Comparison of ENCODE assay signal across 17 cellular contexts in genomic region chr7:151345576-151345975, GRCh38. TPM values are rescaled to one million over a fixed set of nuclear protein-coding genes. Genes with fewer than 3 reads are reported as not detected.
DNase-seq lines count a peak whose midpoint lies in the region; ATAC-seq and TF ChIP-seq lines count a peak whose summit lies in the region.
"Had no signal": no experiment of that assay in that cellular context is flagged by ENCODE, and none has a peak within 500 bp of the region (broad histone marks: within the 10 kb centered on the region; RNA-seq: fewer than 3 reads in every experiment).

No MANE protein-coding gene starts in this region.

- no peak for ATAC-seq in naive thymus-derived CD4-positive, alpha-beta T cell
- ATAC-seq in HG03139 (IDR thresholded peaks at IDR 0.05; ENCODE audit: unreplicated experiment) = no peak
- ATAC-seq in GM21390 (IDR thresholded peaks at IDR 0.05; ENCODE audit: unreplicated experiment) = no peak
- ATAC-seq: activated CD4-positive, CD25-positive, alpha-beta regulatory T cell treated with anti-CD3 and anti-CD28 coated beads, Interleukin-2, amount 50 U/mL, for 24 hours had no signal

- peaks cover 35% of the 10 kb centered on the region for H3F3A ChIP-seq in DOHH2 (ENCODE audit: control insufficient read depth, insufficient read depth)

- no peak overlapping the region for H3K4me3 Mint-ChIP-seq in T-helper 1 cell treated with Interleukin-12 subunit alpha and Interleukin-12 subunit beta and Interleukin-4 antibody, amounts not matched to agents 30 μg/mL and 1 μg/mL, for 36 hours
- H3K4me3 Mint-ChIP-seq in activated T-helper 2 cell treated with anti-CD3 and anti-CD28 coated beads, Interferon-gamma antibody, Interleukin-2, Interleukin-4, amounts not matched to agents 10 μg/mL and 5 μg/mL and 100 μg/mL, durations not matched to agents 14 hours and 24 hours and 36 hours (ENCODE audit: low read depth) = no peak overlapping the region
- H3K4me3 Mint-ChIP-seq in naive thymus-derived CD4-positive, alpha-beta T cell = peak overlapping the region in 2 of 10 donors; percentile 56 to 72

- H3K4me1 Mint-ChIP-seq in T-helper 1 cell treated with Interleukin-12 subunit alpha and Interleukin-12 subunit beta and Interleukin-4 antibody, amounts not matched to agents 30 μg/mL and 1 μg/mL, for 36 hours (ENCODE audit: low read depth) = peaks cover 30% of the 10 kb centered on the region
- H3K4me1 Mint-ChIP-seq in activated T-helper 2 cell treated with anti-CD3 and anti-CD28 coated beads, Interferon-gamma antibody, Interleukin-2, Interleukin-4, amounts not matched to agents 10 μg/mL and 5 μg/mL and 100 μg/mL, durations not matched to agents 14 hours and 24 hours and 36 hours (ENCODE audit: low read depth) = peaks cover 35% of the 10 kb centered on the region
- H3K4me1 Mint-ChIP-seq in naive thymus-derived CD4-positive, alpha-beta T cell = peaks cover 12 to 61% (median 49%) of the 10 kb centered on the region in 7 donors

- CTCF ChIA-PET in naive thymus-derived CD4-positive, alpha-beta T cell (lab: Charles Lee) = interaction anchor here (1.0 kb wide), 1 partner anchor 7 kb away, joined by 3 read pairs; no protein-coding TSS in a partner anchor

- intact Hi-C loops in activated T-helper 2 cell treated with anti-CD3 and anti-CD28 coated beads, Interferon-gamma antibody, Interleukin-2, Interleukin-4, amounts not matched to agents 10 μg/mL and 5 μg/mL and 100 μg/mL, durations not matched to agents 14 hours and 24 hours and 36 hours (cut with micrococcal nuclease) = no loop called here
- intact Hi-C loops in naive thymus-derived CD4-positive, alpha-beta T cell (cut with micrococcal nuclease) = loop anchor here in 1 of 2 donors (5.0 to 10.0 kb wide), 3 partner anchors 321 to 1332 kb away; partner anchors contain the start of genes ABCB8, ATG9B and XRCC2

- H3K27ac Mint-ChIP-seq in T-helper 1 cell treated with Interleukin-12 subunit alpha and Interleukin-12 subunit beta and Interleukin-4 antibody, amounts not matched to agents 30 μg/mL and 1 μg/mL, for 36 hours = peak overlapping the region; percentile 32
- H3K27ac Mint-ChIP-seq in activated T-helper 2 cell treated with anti-CD3 and anti-CD28 coated beads, Interferon-gamma antibody, Interleukin-2, Interleukin-4, amounts not matched to agents 10 μg/mL and 5 μg/mL and 100 μg/mL, durations not matched to agents 14 hours and 24 hours and 36 hours = peak overlapping the region; percentile 23
- peak overlapping the region in 6 of 9 donors; percentile 9 to 57 (median 44) for H3K27ac Mint-ChIP-seq in naive thymus-derived CD4-positive, alpha-beta T cell

- H3K79me2 ChIP-seq in DOHH2 (ENCODE audit: control insufficient read depth, low read length) = peaks cover 44% of the 10 kb centered on the region

- H4K20me1 ChIP-seq in DOHH2 (ENCODE audit: control insufficient read depth, insufficient read depth, low read depth, low read length) = no peaks in the 10 kb centered on the region

- H3K27me3 Mint-ChIP-seq in T-helper 1 cell treated with Interleukin-12 subunit alpha and Interleukin-12 subunit beta and Interleukin-4 antibody, amounts not matched to agents 30 μg/mL and 1 μg/mL, for 36 hours (ENCODE audit: low read depth) = no peaks in the 10 kb centered on the region
- no peaks in the 10 kb centered on the region for H3K27me3 Mint-ChIP-seq in activated T-helper 2 cell treated with anti-CD3 and anti-CD28 coated beads, Interferon-gamma antibody, Interleukin-2, Interleukin-4, amounts not matched to agents 10 μg/mL and 5 μg/mL and 100 μg/mL, durations not matched to agents 14 hours and 24 hours and 36 hours (ENCODE audit: low read depth)
- no peaks in the 10 kb centered on the region for H3K27me3 Mint-ChIP-seq in naive thymus-derived CD4-positive, alpha-beta T cell

- H3K27ac ChIP-seq in DOHH2 (ENCODE audit: low read depth, low read length) = 0 out of 2 replicates have a peak overlapping the region, but pooled peaks have one; percentile 7
- H3K27ac ChIP-seq in naive thymus-derived CD4-positive, alpha-beta T cell (ENCODE audit: low read depth, low read length) = no peak overlapping the region
- H3K27ac ChIP-seq: upper lobe of left lung had no signal

- H3K4me2 ChIP-seq in DOHH2 (ENCODE audit: low read length) = no peak overlapping the region

- H3K36me3 ChIP-seq in DOHH2 (ENCODE audit: control insufficient read depth, low read length) = peaks cover 46% of the 10 kb centered on the region
- H3K36me3 ChIP-seq in naive thymus-derived CD4-positive, alpha-beta T cell (ENCODE audit: control insufficient read depth in 2 of 3, insufficient read depth in 3 of 3, low read length in 3 of 3) = peaks cover 9 to 17% (median 13%) of the 10 kb centered on the region in 3 experiments

- DNase-seq in T-helper 1 cell (no peak), EL (no peak)
- DNase-seq in activated T-helper 2 cell treated with anti-CD3 and anti-CD28 coated beads, Interferon-gamma antibody, Interleukin-2, Interleukin-4, amounts not matched to agents 10 μg/mL and 5 μg/mL and 100 μg/mL, durations not matched to agents 14 hours and 24 hours and 36 hours (ENCODE audit: low spot score) = no peak
- no peak for DNase-seq in naive thymus-derived CD4-positive, alpha-beta T cell
- DNase-seq: C1 segment of cervical spinal cord; cerebellar nuclear complex; DND-41; mesendoderm; NCI-H226; Right ventricle myocardium superior; stimulated activated CD4-positive, alpha-beta T cell treated with anti-CD3 and anti-CD28 coated beads, Interleukin-12 subunit alpha, Interleukin-12 subunit beta, amount 100 ng/mL, for 4 hours; upper lobe of left lung had no signal

- no peaks in the 10 kb centered on the region for H3K27me3 ChIP-seq in DOHH2 (ENCODE audit: control insufficient read depth, low read length)
- no peaks in the 10 kb centered on the region for H3K27me3 ChIP-seq in naive thymus-derived CD4-positive, alpha-beta T cell (ENCODE audit: control insufficient read depth in 2 of 2, insufficient read depth in 2 of 2, low read length in 2 of 2)
- H3K27me3 ChIP-seq: upper lobe of left lung had no signal

- TF ChIP-seq CTCF in DOHH2 (IDR thresholded peaks at IDR 0.05; ENCODE audit: low read depth, low read length, poor library complexity, severe bottlenecking) = no peak

- H3K9me3 ChIP-seq in DOHH2 (ENCODE audit: control insufficient read depth, insufficient read depth, low read length) = no peaks in the 10 kb centered on the region
- H3K9me3 ChIP-seq in naive thymus-derived CD4-positive, alpha-beta T cell (ENCODE audit: control insufficient read depth in 2 of 3, low read length in 3 of 3) = no peaks in the 10 kb centered on the region
- H3K9me3 ChIP-seq: upper lobe of left lung had no signal

- H3K4me1 ChIP-seq in DOHH2 (ENCODE audit: control insufficient read depth, low read length) = peaks cover 65% of the 10 kb centered on the region
- peaks cover 25 to 28% of the 10 kb centered on the region in 2 donors for H3K4me1 ChIP-seq in naive thymus-derived CD4-positive, alpha-beta T cell (ENCODE audit: control insufficient read depth in 2 of 2, insufficient read depth in 2 of 2, low read length in 2 of 2)

- H3K36me3 Mint-ChIP-seq in T-helper 1 cell treated with Interleukin-12 subunit alpha and Interleukin-12 subunit beta and Interleukin-4 antibody, amounts not matched to agents 30 μg/mL and 1 μg/mL, for 36 hours (ENCODE audit: low read depth) = peaks cover 22% of the 10 kb centered on the region
- H3K36me3 Mint-ChIP-seq in activated T-helper 2 cell treated with anti-CD3 and anti-CD28 coated beads, Interferon-gamma antibody, Interleukin-2, Interleukin-4, amounts not matched to agents 10 μg/mL and 5 μg/mL and 100 μg/mL, durations not matched to agents 14 hours and 24 hours and 36 hours (ENCODE audit: low read depth) = peaks cover 34% of the 10 kb centered on the region
- peaks cover 0 to 25% (median 15%) of the 10 kb centered on the region in 5 donors for H3K36me3 Mint-ChIP-seq in naive thymus-derived CD4-positive, alpha-beta T cell

- H3K9me3 Mint-ChIP-seq in T-helper 1 cell treated with Interleukin-12 subunit alpha and Interleukin-12 subunit beta and Interleukin-4 antibody, amounts not matched to agents 30 μg/mL and 1 μg/mL, for 36 hours = no peaks in the 10 kb centered on the region
- no peaks in the 10 kb centered on the region for H3K9me3 Mint-ChIP-seq in activated T-helper 2 cell treated with anti-CD3 and anti-CD28 coated beads, Interferon-gamma antibody, Interleukin-2, Interleukin-4, amounts not matched to agents 10 μg/mL and 5 μg/mL and 100 μg/mL, durations not matched to agents 14 hours and 24 hours and 36 hours
- H3K9me3 Mint-ChIP-seq in naive thymus-derived CD4-positive, alpha-beta T cell = no peaks in the 10 kb centered on the region

- H3K9me2 ChIP-seq in DOHH2 (replicated peaks; ENCODE audit: control insufficient read depth, low read length) = no peaks in the 10 kb centered on the region

- POLR2A ChIA-PET in naive thymus-derived CD4-positive, alpha-beta T cell (lab: Charles Lee) = no interaction called here

- H3K4me3 ChIP-seq in DOHH2 (ENCODE audit: low read length) = no peak overlapping the region
- H3K4me3 ChIP-seq in naive thymus-derived CD4-positive, alpha-beta T cell (ENCODE audit: low read length) = no peak overlapping the region
- H3K4me3 ChIP-seq: upper lobe of left lung had no signal

RNA-seq across cellular contexts. Expression of gene NUB1, which starts 4.0 kb away (rescaled TPM):
- total RNA-seq in activated T-helper 2 cell treated with anti-CD3 and anti-CD28 coated beads, Interferon-gamma antibody, Interleukin-2, Interleukin-4, amounts not matched to agents 10 μg/mL and 5 μg/mL and 100 μg/mL, durations not matched to agents 14 hours and 24 hours and 36 hours = 49.2 and 57.0 TPM in 2 replicates
- 100 to 1,000 TPM in 2 of 5 experiments, 10 to 100 TPM in 3; 75.1 to 116 (median 82.0) TPM for total RNA-seq in naive thymus-derived CD4-positive, alpha-beta T cell
- polyA plus RNA-seq in naive thymus-derived CD4-positive, alpha-beta T cell = 10 to 100 TPM; 58.1 to 68.6 TPM
